Comparison of ENCODE assay signal across 8 cellular contexts in the genomic region with DNA sequence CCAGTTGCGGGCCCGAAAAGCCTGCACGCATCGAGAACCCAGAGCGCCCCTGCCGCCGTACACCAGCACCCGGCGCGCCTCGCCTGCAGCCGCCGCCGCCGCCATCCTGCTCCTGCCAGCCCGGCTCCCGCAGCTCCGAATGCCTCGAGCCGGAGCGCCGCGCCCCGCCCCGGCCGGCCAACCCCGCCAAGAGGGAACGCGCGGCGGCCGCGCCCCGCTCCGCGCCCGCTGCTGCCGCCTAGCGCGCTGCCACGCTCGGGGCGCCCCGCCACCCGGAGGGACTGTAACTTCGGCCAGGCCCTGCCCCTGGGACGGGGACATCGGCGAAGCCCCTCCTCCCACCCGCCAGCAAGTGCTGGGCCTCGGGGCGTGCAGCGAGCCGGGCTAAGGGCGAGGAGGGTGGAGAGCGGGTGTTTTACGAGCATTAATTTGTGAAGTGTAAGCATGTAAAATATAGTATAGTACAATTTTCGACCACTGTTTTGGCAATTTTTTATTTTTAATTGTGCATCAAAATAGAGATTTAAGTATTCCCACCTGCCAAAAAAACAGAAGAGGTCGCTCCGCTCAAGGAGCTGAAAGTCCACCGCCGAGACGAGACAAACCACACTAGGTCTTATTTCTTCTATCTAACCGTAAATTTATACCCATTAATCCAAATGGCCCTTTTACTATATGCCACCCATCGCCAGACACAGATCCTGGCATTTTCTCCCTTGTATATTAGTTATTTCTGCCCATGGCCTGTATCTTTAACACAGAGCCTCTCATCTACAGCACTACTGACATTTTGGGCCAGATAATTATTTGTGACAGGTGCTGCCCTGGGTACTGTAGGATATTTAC.
DNase-seq lines count a peak whose midpoint lies in the region; ATAC-seq lines count a peak whose summit lies in the region.

A gene (minus strand): TSS at position 141 of the 846 bp plus-strand sequence. CDS start 36 bp downstream, at position 105.

- H3K27ac Mint-ChIP-seq in memory B cell: peak within 1 kb of the TSS; percentile 81

- peaks cover 3% of the 10 kb centered on the region for H3K27me3 ChIP-seq in effector memory CD4-positive, alpha-beta T cell (replicated peaks; ENCODE audit: control insufficient read depth, insufficient read depth, low read length, poor library complexity, severe bottlenecking)

- peak within 1 kb of the TSS; percentile 78 for H3K4me3 ChIP-seq in effector memory CD4-positive, alpha-beta T cell (ENCODE audit: insufficient read depth, low read depth, low read length, poor library complexity, severe bottlenecking)

- H3K4me3 Mint-ChIP-seq in memory B cell: peak within 1 kb of the TSS; percentile 95

- H3K36me3 ChIP-seq in effector memory CD4-positive, alpha-beta T cell (ENCODE audit: control insufficient read depth, insufficient read depth, low read length): no peaks in the 10 kb centered on the region

- H3K9me3 Mint-ChIP-seq in memory B cell: no peaks in the 10 kb centered on the region

- H3K27ac ChIP-seq in effector memory CD4-positive, alpha-beta T cell (ENCODE audit: insufficient read depth, low read length, poor library complexity, severe bottlenecking): peak within 1 kb of the TSS; percentile 47

- H3K4me1 ChIP-seq in effector memory CD4-positive, alpha-beta T cell (ENCODE audit: control insufficient read depth, insufficient read depth, low read length, poor library complexity, severe bottlenecking): peaks cover 11% of the 10 kb centered on the region

- no peaks in the 10 kb centered on the region for H3K9me3 ChIP-seq in effector memory CD4-positive, alpha-beta T cell (ENCODE audit: control insufficient read depth, low read length)

- peaks cover 2% of the 10 kb centered on the region for H3K27me3 Mint-ChIP-seq in memory B cell

- ATAC-seq in GM18870 (IDR thresholded peaks at IDR 0.05; ENCODE audit: unreplicated experiment) (peak; percentile 91), HG03103 (IDR thresholded peaks at IDR 0.05; ENCODE audit: low read depth, unreplicated experiment) (peak; percentile 93), memory B cell (ENCODE audit: low read depth) (peak; percentile 89)

- H3K36me3 Mint-ChIP-seq in memory B cell: peaks cover 3% of the 10 kb centered on the region

- peaks cover 18% of the 10 kb centered on the region for H3K4me1 Mint-ChIP-seq in memory B cell

- DNase-seq in AML-193 (lab: John Stamatoyannopoulos, UW) (peak; percentile 62 to 75), NCI-H526 treated with DMSO at 0.1 percent for 48 hours (lab: John Stamatoyannopoulos, UW) (peak; percentile 73), memory B cell (ENCODE audit: low spot score in 2 of 2) (peak; percentile 50 to 59)
- DNase-seq in activated CD8-positive, alpha-beta memory T cell treated with anti-CD3 and anti-CD28 coated beads for 24 hours: peak; percentile 91
- DNase-seq in effector memory CD4-positive, alpha-beta T cell: peak; percentile 48 to 55 (median 52)
- DNase-seq in stimulated activated CD8-positive, alpha-beta memory T cell treated with anti-CD3 and anti-CD28 coated beads, Interleukin-12 subunit alpha, Interleukin-12 subunit beta, amount 100 ng/mL, for 24 hours (ENCODE audit: extremely low read depth): peak; percentile 51

Comparison
In these comparisons a context has a peak if more than half of its experiments do, and no peak if none do; other contexts are left out.
1. Peak in every context shown above with its lines: DNase-seq, ATAC-seq, H3K4me3 ChIP-seq and H3K27ac ChIP-seq.